In the genomic region with DNA sequence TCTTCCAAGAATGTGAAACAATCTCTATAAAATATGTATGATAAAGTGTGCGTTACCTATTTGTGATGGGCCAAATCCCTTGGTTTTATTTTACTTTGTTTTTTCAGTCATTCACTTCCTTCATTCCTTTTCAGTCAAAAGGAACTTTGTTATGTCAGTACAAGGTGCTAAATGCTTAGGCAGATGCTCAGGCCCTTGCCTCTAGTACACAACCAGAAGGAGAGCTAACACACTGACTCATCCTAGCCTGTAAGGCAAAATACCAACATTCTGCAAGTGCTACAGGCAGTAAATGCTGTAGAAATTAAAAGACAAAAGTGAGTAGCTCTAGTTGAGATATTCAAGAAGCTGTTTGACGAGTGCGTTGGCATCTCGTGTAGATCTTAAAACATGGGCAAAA, we compare ENCODE assay signal across 23 cellular contexts. TPM values are rescaled to one million over a fixed set of nuclear protein-coding genes. Genes with fewer than 3 reads are reported as not detected.
DNase-seq lines count a peak whose midpoint lies in the region; ATAC-seq and TF ChIP-seq lines count a peak whose summit lies in the region.
"Had no signal": no experiment of that assay in that cellular context is flagged by ENCODE, and none has a peak within 500 bp of the region (broad histone marks: within the 10 kb centered on the region; RNA-seq: fewer than 3 reads in every experiment).

No MANE protein-coding gene starts in this region.

- H3K27me3 ChIP-seq in esophagus squamous epithelium, result no peaks in the 10 kb centered on the region
- H3K27me3 ChIP-seq: MG63 had no signal

- peak overlapping the region in 1 of 4 donors; percentile 33 for H3K27ac ChIP-seq in esophagus squamous epithelium

- H3K36me3 ChIP-seq in esophagus squamous epithelium, result no peaks in the 10 kb centered on the region
- H3K36me3 ChIP-seq: MG63 had no signal

- intact Hi-C loops in esophagus squamous epithelium (cut with DNase I), result no loop called here

- DNase-seq in ELF-1 (ENCODE audit: low read depth, low spot score), result peak; percentile 7
- DNase-seq in choroid plexus epithelial cell (ENCODE audit: low read depth), result peak; percentile 20
- DNase-seq in iPS-NIHi7 (ENCODE audit: extremely low spot score), result peak; percentile 29
- peak; percentile 4 for DNase-seq in pons (ENCODE audit: low spot score)
- no peak for DNase-seq in esophagus squamous epithelium (lab: John Stamatoyannopoulos, UW)
- DNase-seq in kidney glomerular epithelial cell (lab: John Stamatoyannopoulos, UW), result no peak
- DNase-seq: activated CD4-positive, alpha-beta T cell treated with anti-CD3 and anti-CD28 coated beads, Interleukin-2, amount 50 U/mL, for 4 hours; activated naive CD4-positive, alpha-beta T cell treated with anti-CD3 and anti-CD28 coated beads, Interleukin-2, amount 10 ng/mL, durations not matched to agents 7 days and 5 days; amniotic stem cell; CD4-positive, CD25-positive, alpha-beta regulatory T cell; hypothalamus; MG63; naive B cell; NCI-H2029 treated with DMSO at 0.1 percent for 48 hours; NCI-H2227 treated with DMSO at 0.1 percent for 48 hours; NCI-H774; small intestine; stimulated activated CD4-positive, alpha-beta T cell treated with anti-CD3 and anti-CD28 coated beads, Interleukin-1b, Interleukin-23, amount 100 ng/mL, for 48 hours; T-helper 9 cell had no signal

- WGBS in esophagus squamous epithelium, 2 donors, result 47 to 61% methylated on average over 4 of the region's 4 CpGs

- H3K4me1 ChIP-seq in esophagus squamous epithelium, result peaks cover 0 to 11% (median 0%) of the 10 kb centered on the region in 3 donors

- ATAC-seq in GM18867 (IDR thresholded peaks at IDR 0.05; ENCODE audit: unreplicated experiment), result no peak
- ATAC-seq: HCT116, Right ventricle myocardium inferior, WTC11 had no signal

- TF ChIP-seq CTCF in choroid plexus epithelial cell (conservative IDR thresholded peaks at IDR 0.05; ENCODE audit: low read depth, low read length) (no peak), esophagus squamous epithelium (IDR thresholded peaks at IDR 0.05) (no peak)

- no peak for TF ChIP-seq POLR2A in esophagus squamous epithelium (IDR thresholded peaks at IDR 0.05)

- no peak overlapping the region for H3K4me3 ChIP-seq in choroid plexus epithelial cell (ENCODE audit: low read depth, low read length)
- no peak overlapping the region for H3K4me3 ChIP-seq in esophagus squamous epithelium
- H3K4me3 ChIP-seq: MG63 had no signal

- no peaks in the 10 kb centered on the region for H3K9me3 ChIP-seq in esophagus squamous epithelium
- H3K9me3 ChIP-seq: MG63 had no signal

RNA-seq across cellular contexts. Expression of a gene that starts 49.4 kb away (rescaled TPM):
- total RNA-seq in esophagus squamous epithelium, result 1 to 10 TPM in 2 of 4 donors, under 1 TPM in 2; 0.27 to 1.6 (median 1.2) TPM

Comparison
In these comparisons a context has a peak if more than half of its experiments do, and no peak if none do; other contexts are left out.
1. DNase-seq: peak in ELF-1 (single experiment), choroid plexus epithelial cell (single experiment), iPS-NIHi7 (single experiment) and pons (single experiment); none in esophagus squamous epithelium (single experiment) and kidney glomerular epithelial cell (single experiment).